In the genomic region with DNA sequence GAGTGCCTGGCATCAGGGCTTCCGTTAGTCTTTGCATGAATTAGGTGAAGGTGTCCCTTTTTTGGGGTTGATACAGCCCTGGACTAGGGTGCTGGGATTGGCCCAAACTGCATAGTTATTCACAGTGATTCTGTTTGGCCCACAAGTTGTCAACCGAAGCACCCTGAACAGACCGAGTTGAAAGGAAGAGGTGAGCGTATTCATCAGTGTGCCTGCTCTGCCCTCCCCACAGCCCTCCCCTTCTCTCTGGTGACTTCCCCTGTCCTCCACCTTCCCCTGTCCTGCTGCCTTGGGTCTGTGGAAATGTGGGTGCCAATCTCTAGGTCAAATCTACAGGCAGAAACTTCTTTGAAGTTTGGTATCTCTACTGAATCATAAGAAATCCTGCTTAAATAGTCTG, we compare ENCODE assay signal across 23 cellular contexts.
"Had no signal": no experiment of that assay in that cellular context is flagged by ENCODE, and none has a peak within 500 bp of the region (broad histone marks: within the 10 kb centered on the region; RNA-seq: fewer than 3 reads in every experiment).

No MANE protein-coding gene starts in this region.

- H3K9me3 Mint-ChIP-seq: activated naive CD8-positive, alpha-beta T cell treated with anti-CD3 and anti-CD28 coated beads, Interleukin-2, amount 10 ng/mL, durations not matched to agents 7 days and 5 days; activated T-helper 1 cell treated with anti-CD3 and anti-CD28 coated beads, Interleukin-12 subunit alpha, Interleukin-12 subunit beta, Interleukin-2, Interleukin-4 antibody, amounts not matched to agents 30 ng/mL and 10 ng/mL and 1 ng/mL, durations not matched to agents 14 hours and 24 hours and 36 hours; endodermal cell; memory B cell; neural crest cell; stimulated activated naive CD8-positive, alpha-beta T cell treated with anti-CD3 and anti-CD28 coated beads, Interleukin-15, Interleukin-2, amounts not matched to agents 100 ng/mL and 50 ng/mL, for 24 hours had no signal

- H3K36me3 ChIP-seq: cardiac muscle cell, left ventricle myocardium inferior, tibial nerve had no signal

- H3K4me3 ChIP-seq: cardiac muscle cell, dorsolateral prefrontal cortex, left ventricle myocardium inferior, mucosa of descending colon, tibial nerve had no signal

- H3K4me1 Mint-ChIP-seq: activated naive CD8-positive, alpha-beta T cell treated with anti-CD3 and anti-CD28 coated beads, Interleukin-2, amount 10 ng/mL, durations not matched to agents 7 days and 5 days; endodermal cell; memory B cell; naive B cell; neural crest cell had no signal

- H3K36me3 Mint-ChIP-seq: activated naive CD8-positive, alpha-beta T cell treated with anti-CD3 and anti-CD28 coated beads, Interleukin-2, amount 10 ng/mL, durations not matched to agents 7 days and 5 days; memory B cell; naive B cell had no signal

- H2AFZ ChIP-seq: parathyroid adenoma had no signal

- H3K27me3 ChIP-seq: tibial nerve had no signal

- FAIRE-seq: frontal cortex had no signal

- H3K27ac ChIP-seq: cardiac muscle cell, dorsolateral prefrontal cortex, left ventricle myocardium inferior, parathyroid adenoma, tibial nerve had no signal

- H3K4me3 Mint-ChIP-seq: activated naive CD8-positive, alpha-beta T cell treated with anti-CD3 and anti-CD28 coated beads, Interleukin-2, amount 10 ng/mL, durations not matched to agents 7 days and 5 days; activated T-helper 1 cell treated with anti-CD3 and anti-CD28 coated beads, Interleukin-12 subunit alpha, Interleukin-12 subunit beta, Interleukin-2, Interleukin-4 antibody, amounts not matched to agents 30 ng/mL and 10 ng/mL and 1 ng/mL, durations not matched to agents 14 hours and 24 hours and 36 hours; endodermal cell; memory B cell; naive B cell; neural crest cell; stimulated activated naive CD8-positive, alpha-beta T cell treated with anti-CD3 and anti-CD28 coated beads, Interleukin-15, Interleukin-2, amounts not matched to agents 100 ng/mL and 50 ng/mL, for 24 hours had no signal

- H3K4me1 ChIP-seq: left ventricle myocardium inferior, parathyroid adenoma, tibial nerve had no signal

- H3K27ac Mint-ChIP-seq: activated naive CD8-positive, alpha-beta T cell treated with anti-CD3 and anti-CD28 coated beads, Interleukin-2, amount 10 ng/mL, durations not matched to agents 7 days and 5 days; activated T-helper 1 cell treated with anti-CD3 and anti-CD28 coated beads, Interleukin-12 subunit alpha, Interleukin-12 subunit beta, Interleukin-2, Interleukin-4 antibody, amounts not matched to agents 30 ng/mL and 10 ng/mL and 1 ng/mL, durations not matched to agents 14 hours and 24 hours and 36 hours; endodermal cell; memory B cell; naive B cell; stimulated activated naive CD8-positive, alpha-beta T cell treated with anti-CD3 and anti-CD28 coated beads, Interleukin-15, Interleukin-2, amounts not matched to agents 100 ng/mL and 50 ng/mL, for 24 hours had no signal

- DNase-seq: activated CD4-positive, alpha-beta T cell treated with anti-CD3 and anti-CD28 coated beads, Interleukin-2, amount 50 U/mL, for 1 hour; activated naive CD4-positive, alpha-beta T cell; activated naive CD8-positive, alpha-beta T cell treated with anti-CD3 and anti-CD28 coated beads, Interleukin-2, amount 10 ng/mL, durations not matched to agents 7 days and 5 days; activated T-cell treated with anti-CD3 and anti-CD28 coated beads for 4 hours; amygdala; dorsolateral prefrontal cortex; left ventricle myocardium inferior; naive B cell; retina; stimulated activated CD4-positive, alpha-beta T cell treated with anti-CD3 and anti-CD28 coated beads, Interleukin-12 subunit alpha, Interleukin-12 subunit beta, amount 100 ng/mL, for 4 hours; stimulated activated CD4-positive, alpha-beta T cell treated with anti-CD3 and anti-CD28 coated beads, Interleukin-1b, Interleukin-23, amount 100 ng/mL, for 48 hours; T1000 had no signal

- H3K79me2 ChIP-seq: parathyroid adenoma had no signal

- H3K9ac ChIP-seq: parathyroid adenoma had no signal

- H3K9me3 ChIP-seq: left ventricle myocardium inferior, mucosa of descending colon, tibial nerve had no signal

- H3K27me3 Mint-ChIP-seq: stimulated activated naive CD8-positive, alpha-beta T cell treated with anti-CD3 and anti-CD28 coated beads, Interleukin-15, Interleukin-2, amounts not matched to agents 100 ng/mL and 50 ng/mL, for 24 hours had no signal

- ATAC-seq: activated CD4-positive, CD25-positive, alpha-beta regulatory T cell treated with anti-CD3 and anti-CD28 coated beads, Interleukin-2, amount 50 U/mL, for 24 hours had no signal
